Comparison of ENCODE assay signal across 17 cellular contexts in the genomic region with DNA sequence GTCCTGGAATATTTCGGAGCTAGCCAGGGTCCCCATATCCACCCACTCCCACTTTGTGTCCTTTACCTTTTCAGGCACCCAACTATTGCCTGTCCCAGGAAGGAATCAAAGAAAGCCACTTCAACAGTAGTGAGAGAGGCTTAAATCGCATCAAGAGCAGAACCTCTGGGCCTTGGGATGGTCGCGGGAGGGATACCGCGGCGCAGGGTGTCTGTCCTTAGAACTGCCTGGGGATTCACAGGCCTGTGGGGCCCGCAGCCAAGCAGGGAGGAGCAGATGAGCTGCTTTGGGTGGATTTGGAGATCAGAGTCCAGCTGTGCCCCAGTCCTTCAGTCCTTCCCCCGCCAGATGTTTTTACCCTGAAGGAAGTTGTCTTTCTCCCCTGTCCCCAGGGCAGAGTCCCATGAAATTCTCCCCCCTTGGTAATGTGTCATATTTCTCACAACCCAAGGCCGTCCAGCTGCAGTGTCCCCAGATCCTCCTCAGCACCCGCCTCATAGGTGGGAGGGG. TPM values are rescaled to one million over a fixed set of nuclear protein-coding genes. Genes with fewer than 3 reads are reported as not detected.
"Had no signal": no experiment of that assay in that cellular context is flagged by ENCODE, and none has a peak within 500 bp of the region (broad histone marks: within the 10 kb centered on the region; RNA-seq: fewer than 3 reads in every experiment).

No MANE protein-coding gene starts in this region.

- H3K9me3 Mint-ChIP-seq: activated T-helper 1 cell treated with anti-CD3 and anti-CD28 coated beads, Interleukin-12 subunit alpha, Interleukin-12 subunit beta, Interleukin-2, Interleukin-4 antibody, amounts not matched to agents 30 ng/mL and 10 ng/mL and 1 ng/mL, durations not matched to agents 14 hours and 24 hours and 36 hours had no signal

- DNase-seq: activated CD4-positive, alpha-beta T cell treated with anti-CD3 and anti-CD28 coated beads for 4 hours; activated CD8-positive, alpha-beta memory T cell treated with anti-CD3 and anti-CD28 coated beads, Interleukin-2, amount 50 U/mL, for 48 hours; activated CD8-positive, alpha-beta T cell treated with anti-CD3 and anti-CD28 coated beads, Interleukin-2, amount 10 ng/mL, durations not matched to agents 7 days and 5 days; activated naive CD4-positive, alpha-beta T cell; activated naive CD8-positive, alpha-beta T cell treated with anti-CD3 and anti-CD28 coated beads, Interleukin-2, amount 50 U/mL, for 24 hours; hippocampal formation; nephron progenitor cell; T-cell had no signal

- H3K4me3 ChIP-seq: ascending aorta, gastroesophageal sphincter, ovary, SK-N-MC, smooth muscle cell, upper lobe of left lung had no signal

- H3K4me1 ChIP-seq: ascending aorta had no signal

- H3K4me1 Mint-ChIP-seq: activated naive CD8-positive, alpha-beta T cell treated with anti-CD3 and anti-CD28 coated beads, Interleukin-2, amount 50 U/mL, for 24 hours; stimulated activated memory B cell treated with anti-CD40 and anti-IgM and Interleukin-4, amounts not matched to agents 10 μg/mL and 1 μg/mL and 100 μg/mL, for 72 hours had no signal

- H3K36me3 ChIP-seq: ascending aorta, gastroesophageal sphincter, ovary had no signal

- H3K4me3 Mint-ChIP-seq: activated CD8-positive, alpha-beta T cell treated with anti-CD3 and anti-CD28 coated beads, Interleukin-2, amount 10 ng/mL, durations not matched to agents 7 days and 5 days; activated naive CD8-positive, alpha-beta T cell treated with anti-CD3 and anti-CD28 coated beads, Interleukin-2, amount 50 U/mL, for 24 hours; activated T-helper 1 cell treated with anti-CD3 and anti-CD28 coated beads, Interleukin-12 subunit alpha, Interleukin-12 subunit beta, Interleukin-2, Interleukin-4 antibody, amounts not matched to agents 30 ng/mL and 10 ng/mL and 1 ng/mL, durations not matched to agents 14 hours and 24 hours and 36 hours; nephron progenitor cell; stimulated activated memory B cell treated with anti-CD40 and anti-IgM and Interleukin-4, amounts not matched to agents 10 μg/mL and 1 μg/mL and 100 μg/mL, for 72 hours; T-cell had no signal

- H3K27me3 ChIP-seq: ascending aorta, ovary, upper lobe of left lung had no signal

- ATAC-seq: activated CD8-positive, alpha-beta T cell treated with anti-CD3 and anti-CD28 coated beads, Interleukin-2, amount 10 ng/mL, durations not matched to agents 7 days and 5 days; activated naive CD8-positive, alpha-beta T cell treated with anti-CD3 and anti-CD28 coated beads, Interleukin-2, amount 50 U/mL, for 24 hours; gastroesophageal sphincter; T-cell had no signal

- H3K9me3 ChIP-seq: ascending aorta, gastroesophageal sphincter, ovary, upper lobe of left lung had no signal

- H3K27ac Mint-ChIP-seq: activated CD8-positive, alpha-beta T cell treated with anti-CD3 and anti-CD28 coated beads, Interleukin-2, amount 10 ng/mL, durations not matched to agents 7 days and 5 days; activated naive CD8-positive, alpha-beta T cell treated with anti-CD3 and anti-CD28 coated beads, Interleukin-2, amount 50 U/mL, for 24 hours; activated T-helper 1 cell treated with anti-CD3 and anti-CD28 coated beads, Interleukin-12 subunit alpha, Interleukin-12 subunit beta, Interleukin-2, Interleukin-4 antibody, amounts not matched to agents 30 ng/mL and 10 ng/mL and 1 ng/mL, durations not matched to agents 14 hours and 24 hours and 36 hours; nephron progenitor cell; stimulated activated memory B cell treated with anti-CD40 and anti-IgM and Interleukin-4, amounts not matched to agents 10 μg/mL and 1 μg/mL and 100 μg/mL, for 72 hours; T-cell had no signal

- H3K36me3 Mint-ChIP-seq: stimulated activated memory B cell treated with anti-CD40 and anti-IgM and Interleukin-4, amounts not matched to agents 10 μg/mL and 1 μg/mL and 100 μg/mL, for 72 hours; T-cell had no signal

RNA-seq across cellular contexts. Expression of a gene that starts 13.5 kb away (rescaled TPM):
- total RNA-seq: activated CD8-positive, alpha-beta T cell treated with anti-CD3 and anti-CD28 coated beads, Interleukin-2, amount 10 ng/mL, durations not matched to agents 7 days and 5 days; activated T-helper 1 cell treated with anti-CD3 and anti-CD28 coated beads, Interleukin-12 subunit alpha, Interleukin-12 subunit beta, Interleukin-2, Interleukin-4 antibody, amounts not matched to agents 30 ng/mL and 10 ng/mL and 1 ng/mL, durations not matched to agents 14 hours and 24 hours and 36 hours; bronchial epithelial cell; smooth muscle cell had no signal
